ENCODE assay signal across 9 cellular contexts in genomic region chr19:1274852-1275259, GRCh38. TPM values are rescaled to one million over a fixed set of nuclear protein-coding genes. Genes with fewer than 3 reads are reported as not detected.
DNase-seq lines count a peak whose midpoint lies in the region; ATAC-seq and TF ChIP-seq lines count a peak whose summit lies in the region.
"Had no signal": no experiment of that assay in that cellular context is flagged by ENCODE, and none has a peak within 500 bp of the region (broad histone marks: within the 10 kb centered on the region; RNA-seq: fewer than 3 reads in every experiment).

No MANE protein-coding gene starts in this region.

- H3K9me3 Mint-ChIP-seq in central memory CD8-positive, alpha-beta T cell = no peaks in the 10 kb centered on the region

- peak overlapping the region; percentile 75 for H3K4me3 Mint-ChIP-seq in central memory CD8-positive, alpha-beta T cell

- no peaks in the 10 kb centered on the region for H3K9me3 ChIP-seq in mucosa of descending colon

- TF ChIP-seq CTCF in BJ (IDR thresholded peaks at IDR 0.05; ENCODE audit: insufficient read depth, low read depth, low read length) (no peak), mucosa of descending colon (IDR thresholded peaks at IDR 0.05) (no peak)

- in situ Hi-C loops in KBM-7 (cut with MboI; ENCODE audit: low pct_unique_long_range_greater_than_20kb, low sequenced_read_pairs) = no loop called here

- ATAC-seq in central memory CD8-positive, alpha-beta T cell (replicated peaks; ENCODE audit: extremely low read depth, poor library complexity, severe bottlenecking) = no peak
- no peak for ATAC-seq in mucosa of descending colon
- ATAC-seq in HG03280 (IDR thresholded peaks at IDR 0.05; ENCODE audit: unreplicated experiment) = no peak

- no peak for DNase-seq in BJ (ENCODE audit: low read depth)
- DNase-seq in Jurkat, Clone E6-1 (ENCODE audit: low read depth, low spot score) = no peak
- no peak for DNase-seq in central memory CD8-positive, alpha-beta T cell (ENCODE audit: low spot score in 2 of 2)
- DNase-seq in mucosa of descending colon = no peak
- no peak for DNase-seq in NCI-H146 treated with DMSO at 0.1 percent for 48 hours (lab: John Stamatoyannopoulos, UW; ENCODE audit: unreplicated experiment)
- no peak for DNase-seq in Kasumi-1 (lab: John Stamatoyannopoulos, UW)
- DNase-seq in KBM-7 = no peak

- intact Hi-C loops in mucosa of descending colon (cut with DNase I, micrococcal nuclease) = no loop called here

- POLR2A ChIA-PET in BJ (lab: Charles Lee) = interaction anchor here (0.6 kb wide), 1 partner anchor 31 kb away, joined by 3 read pairs; no protein-coding TSS in a partner anchor

- H3K4me3 ChIP-seq in BJ (ENCODE audit: low read depth, low read length) (peak overlapping the region; percentile 75), mucosa of descending colon (peak overlapping the region; percentile 32)
- peak overlapping the region; percentile 60 for H3K4me3 ChIP-seq in Jurkat, Clone E6-1 (ENCODE audit: low read length)

- H3K4me1 ChIP-seq in mucosa of descending colon (ENCODE audit: low read depth) = peaks cover 66% of the 10 kb centered on the region

- H3K36me3 Mint-ChIP-seq in central memory CD8-positive, alpha-beta T cell (ENCODE audit: insufficient read depth) = peaks cover 62% of the 10 kb centered on the region

- peaks cover 51% of the 10 kb centered on the region for H3K4me1 Mint-ChIP-seq in central memory CD8-positive, alpha-beta T cell

- no peaks in the 10 kb centered on the region for H3K27me3 ChIP-seq in BJ (ENCODE audit: control insufficient read depth, insufficient read depth, low read length)

- H3K27me3 Mint-ChIP-seq in central memory CD8-positive, alpha-beta T cell = no peaks in the 10 kb centered on the region

- H3K36me3 ChIP-seq in BJ (ENCODE audit: control insufficient read depth, insufficient read depth, low read length) (peaks cover 43% of the 10 kb centered on the region), mucosa of descending colon (ENCODE audit: low read depth) (peaks cover 19% of the 10 kb centered on the region)

- H3K27ac Mint-ChIP-seq in central memory CD8-positive, alpha-beta T cell (ENCODE audit: low read depth) = peak overlapping the region; percentile 95

- CTCF ChIA-PET in BJ (lab: Yijun Ruan, JAX) = interaction anchor here (1.0 to 6.2 kb wide), 4 partner anchors 8 to 31 kb away, joined by 3 to 46 read pairs (median 5); no protein-coding TSS in a partner anchor

RNA-seq across cellular contexts. Expression of gene FAM174C, which starts 0.5 kb away (rescaled TPM):
- polyA plus RNA-seq in BJ (2011; rRNA removed) = 24.6 and 37.5 TPM in 2 replicates
- 8.6 TPM in 2 replicates for polyA minus RNA-seq in BJ (2011; rRNA and poly(A)+ RNA removed)
- polyA plus RNA-seq in Jurkat, Clone E6-1 (2012; ENCODE audit: insufficient read depth, insufficient read length) = 79.3 TPM
- 10 to 100 TPM; 34.2 to 40.1 (median 39.8) TPM for total RNA-seq in mucosa of descending colon

RNA-seq across cellular contexts. Expression of gene CIRBP, which starts 5.7 kb away (rescaled TPM):
- polyA plus RNA-seq in BJ (2011; rRNA removed) = 342 and 372 TPM in 2 replicates
- polyA minus RNA-seq in BJ (2011; rRNA and poly(A)+ RNA removed) = 69.9 and 93.9 TPM in 2 replicates
- 253 TPM for polyA plus RNA-seq in Jurkat, Clone E6-1 (2012; ENCODE audit: insufficient read depth, insufficient read length)
- 100 to 1,000 TPM; 281 to 507 (median 300) TPM for total RNA-seq in mucosa of descending colon

RNA-seq across cellular contexts. Expression of gene EFNA2, which starts 10.8 kb away (rescaled TPM):
- polyA plus RNA-seq in BJ (2011; rRNA removed) = not detected in 2 replicates
- not detected in 2 replicates for polyA minus RNA-seq in BJ (2011; rRNA and poly(A)+ RNA removed)
- 1.9 TPM for polyA plus RNA-seq in Jurkat, Clone E6-1 (2012; ENCODE audit: insufficient read depth, insufficient read length)
- 10 to 100 TPM; 19.0 to 62.2 (median 61.7) TPM for total RNA-seq in mucosa of descending colon
- total RNA-seq: lung microvascular endothelial cell had no signal

RNA-seq across cellular contexts. Expression of gene MIDN, which starts 26.5 kb away (rescaled TPM):
- polyA plus RNA-seq in BJ (2011; rRNA removed) = 6.9 and 8.4 TPM in 2 replicates
- 21.3 and 25.6 TPM in 2 replicates for polyA minus RNA-seq in BJ (2011; rRNA and poly(A)+ RNA removed)
- 29.9 TPM for polyA plus RNA-seq in Jurkat, Clone E6-1 (2012; ENCODE audit: insufficient read depth, insufficient read length)
- total RNA-seq in mucosa of descending colon = 100 to 1,000 TPM; 136 to 251 (median 213) TPM

RNA-seq across cellular contexts. Expression of gene ATP5F1D, which starts 33.3 kb away (rescaled TPM):
- polyA plus RNA-seq in BJ (2011; rRNA removed) = 57.9 and 65.1 TPM in 2 replicates
- 29.1 and 30.1 TPM in 2 replicates for polyA minus RNA-seq in BJ (2011; rRNA and poly(A)+ RNA removed)
- polyA plus RNA-seq in Jurkat, Clone E6-1 (2012; ENCODE audit: insufficient read depth, insufficient read length) = 286 TPM
- total RNA-seq in mucosa of descending colon = 100 to 1,000 TPM; 302 to 391 (median 378) TPM
